ENCODE assay signal across 8 cellular contexts in the genomic region with DNA sequence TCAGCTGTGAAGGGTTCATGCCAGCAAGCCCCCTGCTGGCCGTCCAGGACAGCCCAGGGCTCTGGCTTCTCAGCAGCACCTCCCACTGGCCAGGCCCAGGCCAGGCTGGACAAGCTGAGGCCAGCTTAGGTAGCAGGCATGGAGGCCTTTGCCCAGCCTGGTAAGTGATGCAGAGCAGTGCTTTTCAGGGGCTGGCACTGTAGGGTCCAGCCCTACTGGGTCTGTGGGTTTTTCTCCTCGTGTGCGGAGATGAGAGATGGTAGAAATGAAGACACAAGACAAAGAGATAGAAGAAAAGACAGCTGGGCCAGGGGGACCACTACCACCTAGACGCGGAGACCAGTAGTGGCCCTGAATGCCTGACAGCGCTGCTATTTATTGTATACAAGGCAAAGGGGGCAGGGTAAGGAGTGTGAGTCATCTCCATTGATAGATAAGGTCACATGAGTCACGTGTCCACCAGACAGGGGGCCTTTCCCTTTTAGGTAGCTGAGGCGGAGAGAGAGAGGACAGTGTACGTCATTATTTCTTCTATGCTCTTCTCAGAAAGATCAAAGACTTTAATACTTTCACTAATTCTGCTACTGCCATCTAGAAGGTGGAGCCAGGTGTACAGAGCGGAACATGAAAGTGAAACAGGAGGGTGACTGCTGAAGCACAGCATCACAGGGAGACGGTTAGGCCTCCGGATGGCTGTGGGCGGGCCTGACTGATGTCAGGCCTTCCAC. TPM values are rescaled to one million over a fixed set of nuclear protein-coding genes. Genes with fewer than 3 reads are reported as not detected.
DNase-seq lines count a peak whose midpoint lies in the region; ATAC-seq and TF ChIP-seq lines count a peak whose summit lies in the region.
"Not testable (repeated sequence)": the region's sequence is repeated elsewhere in the genome, so short reads cannot be mapped to it uniquely, and the experiment has no call there.

No MANE protein-coding gene starts in this region.

- not testable (repeated sequence) for H3K4me1 ChIP-seq in effector memory CD4-positive, alpha-beta T cell (ENCODE audit: control insufficient read depth, insufficient read depth, low read length, poor library complexity, severe bottlenecking); mesodermal cell (ENCODE audit: control insufficient read depth, insufficient read depth, low read length, poor library complexity, severe bottlenecking)

- H3K4me3 ChIP-seq in effector memory CD4-positive, alpha-beta T cell (ENCODE audit: insufficient read depth, low read depth, low read length, poor library complexity, severe bottlenecking); mesodermal cell (ENCODE audit: extremely low read depth, insufficient read depth, low read length, poor library complexity, severe bottlenecking): not testable (repeated sequence)

- H3K9me3 ChIP-seq in effector memory CD4-positive, alpha-beta T cell (ENCODE audit: control insufficient read depth, low read length); mesodermal cell (ENCODE audit: control insufficient read depth, low read length): not testable (repeated sequence)

- peak; percentile 20 for DNase-seq in COLO668 (lab: John Stamatoyannopoulos, UW; ENCODE audit: unreplicated experiment)
- not testable (repeated sequence) for DNase-seq in GM20000 (ENCODE audit: low spot score)
- DNase-seq in RPMI8226: peak; percentile 82
- DNase-seq in activated T-cell treated with anti-CD3 and anti-CD28 coated beads for 1 hour (ENCODE audit: low read depth): peak; percentile 54
- peak; percentile 81 to 88 (median 82) for DNase-seq in effector memory CD4-positive, alpha-beta T cell
- DNase-seq in stimulated activated CD4-positive, alpha-beta T cell treated with anti-CD3 and anti-CD28 coated beads, TNF-alpha, amount 100 ng/mL, for 4 hours (ENCODE audit: low read depth in 3 of 3): peak; percentile 33 to 77 (median 61)

- peak overlapping the region; percentile 79 for H3K27ac ChIP-seq in effector memory CD4-positive, alpha-beta T cell (ENCODE audit: insufficient read depth, low read length, poor library complexity, severe bottlenecking)
- H3K27ac ChIP-seq in mesodermal cell (ENCODE audit: low read depth, low read length, severe bottlenecking): peak overlapping the region; percentile 96

- peak; percentile 61 for TF ChIP-seq CTCF in GM20000 (IDR thresholded peaks at IDR 0.05; ENCODE audit: extremely low read depth, missing control alignments)

- ATAC-seq in HG03432 (IDR thresholded peaks at IDR 0.05; ENCODE audit: unreplicated experiment): peak; percentile 86

- H3K27me3 ChIP-seq in effector memory CD4-positive, alpha-beta T cell (replicated peaks; ENCODE audit: control insufficient read depth, insufficient read depth, low read length, poor library complexity, severe bottlenecking): not testable (repeated sequence)

- 55 to 75% methylated on average over 5 to 6 of the region's 13 CpGs for WGBS in mesodermal cell (ENCODE audit: insufficient coverage in 2 of 2), 2 experiments

- peaks cover 26% of the 10 kb centered on the region for H3K36me3 ChIP-seq in effector memory CD4-positive, alpha-beta T cell (ENCODE audit: control insufficient read depth, insufficient read depth, low read length)
- peaks cover 64% of the 10 kb centered on the region for H3K36me3 ChIP-seq in mesodermal cell (ENCODE audit: control insufficient read depth, insufficient read depth, low read length)

RNA-seq across cellular contexts. Expression of gene PILRB, which starts 13.2 kb away (rescaled TPM):
- polyA plus RNA-seq in mesodermal cell (2013, experiment 1 of 2): 24.8 TPM
- polyA plus RNA-seq in mesodermal cell (2013, experiment 2 of 2): 17.1 TPM

RNA-seq across cellular contexts. Expression of gene PILRA, which starts 28.6 kb away (rescaled TPM):
- polyA plus RNA-seq in mesodermal cell (2013, experiment 1 of 2): 2.6 TPM
- polyA plus RNA-seq in mesodermal cell (2013, experiment 2 of 2): 3.7 TPM

RNA-seq across cellular contexts. Expression of gene SPDYE3, which starts 37.2 kb away (rescaled TPM):
- not detected for polyA plus RNA-seq in mesodermal cell (2013, experiment 1 of 2)
- polyA plus RNA-seq in mesodermal cell (2013, experiment 2 of 2): not detected
